1 cellular context compared by ENCODE assay signal in the genomic region with DNA sequence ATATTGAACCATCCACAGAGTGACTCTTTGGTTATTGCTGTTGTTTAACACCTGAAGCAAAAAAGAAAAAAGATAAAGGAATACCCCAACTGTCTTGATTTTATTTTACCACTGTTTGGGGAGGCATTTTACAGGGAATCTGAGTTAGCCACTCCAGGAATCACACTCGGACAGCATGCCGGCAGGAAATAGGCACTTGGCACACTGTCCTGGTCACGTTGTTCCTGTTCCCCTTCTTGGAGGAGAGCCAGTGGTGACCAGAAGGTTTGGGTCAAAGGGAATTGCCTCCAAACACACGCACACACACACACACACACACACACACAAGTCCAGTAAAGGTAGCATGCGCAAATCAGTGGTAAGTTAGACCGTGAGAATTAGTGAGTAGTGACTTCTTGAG.
TF ChIP-seq lines count a peak whose summit lies in the region.

No MANE protein-coding gene starts in this region.

TF ChIP-seq in GM23338, 12 proteins besides CTCF, POLR2A, EP300 and RAD21 (continued from another document):
- TF ChIP-seq ZNF331 (CRISPR knock-in tag; IDR thresholded peaks at IDR 0.05; ENCODE audit: low read depth) (no peak), CREB1 (CRISPR knock-in tag; IDR thresholded peaks at IDR 0.05; ENCODE audit: low read depth) (no peak)
TF ChIP-seq in GM23338: peak in this region for 0.
